Comparison of ENCODE assay signal across 24 cellular contexts in genomic region chr4:174590336-174590735, GRCh38.
DNase-seq lines count a peak whose midpoint lies in the region; ATAC-seq and FAIRE-seq lines count a peak whose summit lies in the region.
"Had no signal": no experiment of that assay in that cellular context is flagged by ENCODE, and none has a peak within 500 bp of the region (broad histone marks: within the 10 kb centered on the region; RNA-seq: fewer than 3 reads in every experiment).

No MANE protein-coding gene starts in this region.

- no peak for ATAC-seq in CD4-positive, CD25-positive, alpha-beta regulatory T cell (ENCODE audit: low read depth in 2 of 2)
- ATAC-seq in T-helper 17 cell: no peak
- ATAC-seq in HG03432 (IDR thresholded peaks at IDR 0.05; ENCODE audit: unreplicated experiment): no peak
- ATAC-seq: GM12878, HCT116 had no signal

- H3K4me1 ChIP-seq in CD4-positive, CD25-positive, alpha-beta regulatory T cell (ENCODE audit: control insufficient read depth, insufficient read depth, low read length, poor library complexity, severe bottlenecking): no peaks in the 10 kb centered on the region
- H3K4me1 ChIP-seq in small intestine (ENCODE audit: control insufficient read depth in 2 of 2, insufficient read depth in 1 of 2, low read depth in 1 of 2, low read length in 1 of 2): no peaks in the 10 kb centered on the region
- H3K4me1 ChIP-seq: BLaER1 had no signal

- H3K4me3 ChIP-seq in CD4-positive, CD25-positive, alpha-beta regulatory T cell (ENCODE audit: low read depth, low read length): peak overlapping the region; percentile 64
- H3K4me3 ChIP-seq in small intestine (ENCODE audit: low read depth in 1 of 2, low read length in 2 of 2): no peak overlapping the region
- H3K4me3 ChIP-seq: BLaER1, GM12878 had no signal

- no peaks in the 10 kb centered on the region for H3K27me3 ChIP-seq in CD4-positive, CD25-positive, alpha-beta regulatory T cell (ENCODE audit: control insufficient read depth, insufficient read depth, low read length)
- H3K27me3 ChIP-seq in small intestine (ENCODE audit: control insufficient read depth in 2 of 2, insufficient read depth in 2 of 2, low read length in 2 of 2): no peaks in the 10 kb centered on the region
- H3K27me3 ChIP-seq: BLaER1 had no signal

- WGBS in small intestine, 3 donors: 79 to 92% (median 85%) methylated on average over 1 of the region's 1 CpG

- peaks cover 4 to 15% (median 9%) of the 10 kb centered on the region in 4 donors for H3K4me1 Mint-ChIP-seq in CD4-positive, CD25-positive, alpha-beta regulatory T cell
- H3K4me1 Mint-ChIP-seq in T-helper 17 cell: peaks cover 4% of the 10 kb centered on the region

- no peak for DNase-seq in CD4-positive, CD25-positive, alpha-beta regulatory T cell
- no peak for DNase-seq in T-helper 17 cell
- peak; percentile 77 for DNase-seq in foreskin melanocyte
- no peak for DNase-seq in small intestine
- no peak for DNase-seq in hippocampal formation (lab: John Stamatoyannopoulos, UW)
- DNase-seq in NCI-H69 (lab: John Stamatoyannopoulos, UW): no peak
- DNase-seq: CD4-positive, alpha-beta T cell; CD8-positive, alpha-beta memory T cell; DMS 273 treated with DMSO at 0.1 percent for 48 hours; DMS79; EL; GDM1; H7 had no signal

- no peaks in the 10 kb centered on the region for H3K27me3 Mint-ChIP-seq in CD4-positive, CD25-positive, alpha-beta regulatory T cell
- H3K27me3 Mint-ChIP-seq in T-helper 17 cell: no peaks in the 10 kb centered on the region
- H3K27me3 Mint-ChIP-seq: B cell; CD4-positive, alpha-beta T cell; CD8-positive, alpha-beta memory T cell had no signal

- peak overlapping the region in 1 of 3 donors; percentile 48 for H3K27ac Mint-ChIP-seq in CD4-positive, CD25-positive, alpha-beta regulatory T cell
- peak overlapping the region; percentile 29 for H3K27ac Mint-ChIP-seq in T-helper 17 cell
- H3K27ac Mint-ChIP-seq: B cell had no signal

- FAIRE-seq in small intestine (lab: Jason Lieb, UNC): peak; percentile 81
- FAIRE-seq: A204.1, D721Med, GM12878, GM19239, H1 had no signal

- H3K27ac ChIP-seq in CD4-positive, CD25-positive, alpha-beta regulatory T cell (ENCODE audit: insufficient read depth, low read length, poor library complexity, severe bottlenecking): peak overlapping the region; percentile 63
- no peak overlapping the region for H3K27ac ChIP-seq in small intestine (ENCODE audit: low read depth in 1 of 2, low read length in 1 of 2)
- H3K27ac ChIP-seq: 22Rv1, BLaER1, C4-2B had no signal

- H3K9me3 ChIP-seq in CD4-positive, CD25-positive, alpha-beta regulatory T cell (ENCODE audit: control insufficient read depth in 2 of 2, low read length in 2 of 2): no peaks in the 10 kb centered on the region
- H3K9me3 ChIP-seq in T-helper 17 cell (ENCODE audit: control insufficient read depth, low read length, poor library complexity, severe bottlenecking): no peaks in the 10 kb centered on the region
- no peaks in the 10 kb centered on the region for H3K9me3 ChIP-seq in small intestine (ENCODE audit: control insufficient read depth, low read depth)
- H3K9me3 ChIP-seq: BLaER1 had no signal

- H3K36me3 ChIP-seq in CD4-positive, CD25-positive, alpha-beta regulatory T cell (ENCODE audit: control insufficient read depth, insufficient read depth, low read length): no peaks in the 10 kb centered on the region
- H3K36me3 ChIP-seq in small intestine (ENCODE audit: control insufficient read depth in 2 of 2, insufficient read depth in 2 of 2, low read length in 2 of 2): no peaks in the 10 kb centered on the region
- H3K36me3 ChIP-seq: BLaER1 had no signal

- peak overlapping the region in 1 of 4 donors; percentile 38 for H3K4me3 Mint-ChIP-seq in CD4-positive, CD25-positive, alpha-beta regulatory T cell
- H3K4me3 Mint-ChIP-seq in T-helper 17 cell: no peak overlapping the region
- H3K4me3 Mint-ChIP-seq: B cell; CD4-positive, alpha-beta T cell had no signal

- no peaks in the 10 kb centered on the region for H3K36me3 Mint-ChIP-seq in CD4-positive, CD25-positive, alpha-beta regulatory T cell
- H3K36me3 Mint-ChIP-seq in T-helper 17 cell (ENCODE audit: low read depth): no peaks in the 10 kb centered on the region
- H3K36me3 Mint-ChIP-seq: CD8-positive, alpha-beta memory T cell had no signal

- H3K9me3 Mint-ChIP-seq in CD4-positive, CD25-positive, alpha-beta regulatory T cell: peaks cover 0 to 11% (median 4%) of the 10 kb centered on the region in 7 donors
- H3K9me3 Mint-ChIP-seq: CD4-positive, alpha-beta T cell had no signal
